Comparison of ENCODE assay signal across 21 cellular contexts in genomic region chr21:46194374-46195334, GRCh38. TPM values are rescaled to one million over a fixed set of nuclear protein-coding genes. Genes with fewer than 3 reads are reported as not detected.
DNase-seq lines count a peak whose midpoint lies in the region; ATAC-seq and TF ChIP-seq lines count a peak whose summit lies in the region.
"Had no signal": no experiment of that assay in that cellular context is flagged by ENCODE, and none has a peak within 500 bp of the region (broad histone marks: within the 10 kb centered on the region; RNA-seq: fewer than 3 reads in every experiment).

No MANE protein-coding gene starts in this region.

- H3K36me3 Mint-ChIP-seq in nephron progenitor cell (ENCODE audit: low read depth) (peaks cover 75% of the 10 kb centered on the region), HFFc6 (ENCODE audit: low read depth) (peaks cover 32% of the 10 kb centered on the region)

- intact Hi-C loops in Right ventricle myocardium superior (cut with DNase I): no loop called here
- intact Hi-C loops in left ventricle myocardium superior (cut with micrococcal nuclease): no loop called here
- intact Hi-C loops in uterus (cut with DNase I; ENCODE audit: low total_unique reads): no loop called here

- DNase-seq in Right ventricle myocardium superior: peak; percentile 29
- no peak for DNase-seq in left ventricle myocardium superior
- DNase-seq in cerebellar cortex (ENCODE audit: low spot score): peak; percentile 45
- DNase-seq in nephron progenitor cell: no peak
- peak; percentile 11 to 12 for DNase-seq in uterus
- DNase-seq in nucleus accumbens (lab: John Stamatoyannopoulos, UW): no peak
- DNase-seq in NCI-H345 treated with DMSO at 0.1 percent for 48 hours (lab: John Stamatoyannopoulos, UW; ENCODE audit: unreplicated experiment): no peak
- no peak for DNase-seq in HFFc6
- DNase-seq: ACHN; CD4-positive, alpha-beta memory T cell; dermis blood vessel endothelial cell; DND-41; mammary epithelial cell; NCI-H146; NCI-H446; T-helper 2 cell had no signal

- no peak for TF ChIP-seq POLR2A in uterus (IDR thresholded peaks at IDR 0.05)

- H3K4me1 Mint-ChIP-seq in nephron progenitor cell (peaks cover 25% of the 10 kb centered on the region), HFFc6 (ENCODE audit: low read depth) (peaks cover 16% of the 10 kb centered on the region)
- H3K4me1 Mint-ChIP-seq: activated naive CD4-positive, alpha-beta T cell treated with anti-CD3 and anti-CD28 coated beads, Interleukin-2, amount 50 U/mL, for 24 hours; CD4-positive, alpha-beta memory T cell had no signal

- H3K27ac ChIP-seq in uterus: no peak overlapping the region
- H3K27ac ChIP-seq: body of pancreas had no signal

- H3K27ac Mint-ChIP-seq in nephron progenitor cell (peak overlapping the region; percentile 78), HFFc6 (no peak overlapping the region)
- H3K27ac Mint-ChIP-seq: activated naive CD4-positive, alpha-beta T cell treated with anti-CD3 and anti-CD28 coated beads, Interleukin-2, amount 50 U/mL, for 24 hours; stimulated activated naive CD8-positive, alpha-beta T cell treated with anti-CD3 and anti-CD28 coated beads, Interleukin-15, Interleukin-2, amounts not matched to agents 100 ng/mL and 50 ng/mL, for 24 hours had no signal

- no peaks in the 10 kb centered on the region for H3K9me3 ChIP-seq in uterus
- H3K9me3 ChIP-seq: body of pancreas had no signal

- H3K27me3 ChIP-seq in uterus: no peaks in the 10 kb centered on the region
- H3K27me3 ChIP-seq: body of pancreas had no signal

- H3K4me1 ChIP-seq in uterus: no peaks in the 10 kb centered on the region
- H3K4me1 ChIP-seq: body of pancreas had no signal

- no peak overlapping the region for H3K4me3 ChIP-seq in uterus
- H3K4me3 ChIP-seq: body of pancreas had no signal

- no peak for TF ChIP-seq CTCF in nephron progenitor cell (IDR thresholded peaks at IDR 0.05)
- TF ChIP-seq CTCF in uterus (IDR thresholded peaks at IDR 0.05): no peak
- TF ChIP-seq CTCF in HFFc6 (IDR thresholded peaks at IDR 0.05): no peak

- H3K4me3 Mint-ChIP-seq in nephron progenitor cell (no peak overlapping the region), HFFc6 (no peak overlapping the region)
- H3K4me3 Mint-ChIP-seq: activated naive CD4-positive, alpha-beta T cell treated with anti-CD3 and anti-CD28 coated beads, Interleukin-2, amount 50 U/mL, for 24 hours; CD4-positive, alpha-beta memory T cell; stimulated activated naive CD8-positive, alpha-beta T cell treated with anti-CD3 and anti-CD28 coated beads, Interleukin-15, Interleukin-2, amounts not matched to agents 100 ng/mL and 50 ng/mL, for 24 hours had no signal

- H3K36me3 ChIP-seq in uterus: no peaks in the 10 kb centered on the region

- ATAC-seq in Right ventricle myocardium superior (ENCODE audit: poor library complexity) (no peak), left ventricle myocardium superior (no peak)
- ATAC-seq: activated CD4-positive, CD25-positive, alpha-beta regulatory T cell treated with anti-CD3 and anti-CD28 coated beads, Interleukin-2, amount 50 U/mL, for 24 hours; body of pancreas; right cardiac atrium had no signal

- H3K27me3 Mint-ChIP-seq in nephron progenitor cell (ENCODE audit: low read depth, poor library complexity): no peaks in the 10 kb centered on the region
- H3K27me3 Mint-ChIP-seq in HFFc6 (ENCODE audit: insufficient read depth): peaks cover 2% of the 10 kb centered on the region; the same call in 1 of the 2 replicates
- H3K27me3 Mint-ChIP-seq: activated naive CD4-positive, alpha-beta T cell treated with anti-CD3 and anti-CD28 coated beads, Interleukin-2, amount 50 U/mL, for 24 hours; CD4-positive, alpha-beta memory T cell; stimulated activated naive CD8-positive, alpha-beta T cell treated with anti-CD3 and anti-CD28 coated beads, Interleukin-15, Interleukin-2, amounts not matched to agents 100 ng/mL and 50 ng/mL, for 24 hours had no signal

- H3K9me3 Mint-ChIP-seq in nephron progenitor cell (peaks cover 2% of the 10 kb centered on the region), HFFc6 (no peaks in the 10 kb centered on the region)
- H3K9me3 Mint-ChIP-seq: activated naive CD4-positive, alpha-beta T cell treated with anti-CD3 and anti-CD28 coated beads, Interleukin-2, amount 50 U/mL, for 24 hours; stimulated activated naive CD8-positive, alpha-beta T cell treated with anti-CD3 and anti-CD28 coated beads, Interleukin-15, Interleukin-2, amounts not matched to agents 100 ng/mL and 50 ng/mL, for 24 hours had no signal

RNA-seq across cellular contexts. Expression of gene SPATC1L, which starts 10.4 kb away (rescaled TPM):
- total RNA-seq in Right ventricle myocardium superior (6.3 TPM), left ventricle myocardium superior (12.0 TPM), uterus (1 to 10 TPM in 3 of 4 donors, not detected in 1; 4.9 to 10.0 (median 6.4) TPM)
- total RNA-seq in HFFc6 (2021; fragmentation: NEBNext Ultra II Directional; extraction: Animal tissue kit (Norgen Biotek cat#: 25700)): 10 to 100 TPM; 11.3 to 14.7 (median 13.1) TPM

RNA-seq across cellular contexts. Expression of gene LSS, which starts 33.9 kb away (rescaled TPM):
- total RNA-seq in Right ventricle myocardium superior: 57.9 TPM
- 58.3 TPM for total RNA-seq in left ventricle myocardium superior
- total RNA-seq in uterus: 10 to 100 TPM; 35.4 to 94.0 (median 41.5) TPM
- 10 to 100 TPM; 47.9 to 61.3 (median 50.6) TPM for total RNA-seq in HFFc6 (2021; fragmentation: NEBNext Ultra II Directional; extraction: Animal tissue kit (Norgen Biotek cat#: 25700))

RNA-seq across cellular contexts. Expression of gene FTCD, which starts 39.3 kb away (rescaled TPM):
- 1.9 TPM for total RNA-seq in Right ventricle myocardium superior
- 1.5 TPM for total RNA-seq in left ventricle myocardium superior
- total RNA-seq in uterus: 1 to 10 TPM in 2 of 4 donors, not detected in 2; 4.5 to 7.0 TPM
- total RNA-seq in HFFc6 (2021; fragmentation: NEBNext Ultra II Directional; extraction: Animal tissue kit (Norgen Biotek cat#: 25700)): 1 to 10 TPM in 1 of 6 experiments, under 1 TPM in 4, not detected in 1; 0.12 to 1.2 (median 0.17) TPM

Comparison
In these comparisons a context has a peak if more than half of its experiments do, and no peak if none do; other contexts are left out.
1. DNase-seq: peak in Right ventricle myocardium superior (single experiment), cerebellar cortex (single experiment) and uterus (2 of 2); none in left ventricle myocardium superior (single experiment), nephron progenitor cell (single experiment), nucleus accumbens (0 of 56), NCI-H345 treated with DMSO at 0.1 percent for 48 hours (single experiment) and HFFc6 (single experiment).